8 cellular contexts compared by ENCODE assay signal in genomic region chr13:49791214-49791752, GRCh38. TPM values are rescaled to one million over a fixed set of nuclear protein-coding genes. Genes with fewer than 3 reads are reported as not detected.
DNase-seq lines count a peak whose midpoint lies in the region; ATAC-seq and TF ChIP-seq lines count a peak whose summit lies in the region.

No MANE protein-coding gene starts in this region.

- no peak for DNase-seq in activated T-cell treated with anti-CD3 and anti-CD28 coated beads, Interleukin-2, amount 50 U/mL, for 24 hours
- no peak for DNase-seq in activated T-cell treated with anti-CD3 and anti-CD28 coated beads, Interleukin-2, amount 50 U/mL, for 1 hour
- no peak for DNase-seq in activated T-cell treated with anti-CD3 and anti-CD28 coated beads, Interleukin-2, amount 50 U/mL, for 4 hours
- peak; percentile 33 for DNase-seq in globus pallidus (ENCODE audit: low spot score)
- DNase-seq in progenitor cell of endocrine pancreas (ENCODE audit: low spot score, unreplicated experiment) = no peak
- no peak for DNase-seq in T-helper 9 cell

- no peaks in the 10 kb centered on the region for H3K27me3 ChIP-seq in Loucy (ENCODE audit: insufficient read depth, low read length, poor library complexity, severe bottlenecking)

- H3K9me2 ChIP-seq in Loucy (replicated peaks; ENCODE audit: low read depth, low read length) = no peaks in the 10 kb centered on the region

- H3K36me3 Mint-ChIP-seq in activated T-cell treated with anti-CD3 and anti-CD28 coated beads, Interleukin-2, amount 50 U/mL, for 24 hours (ENCODE audit: low read depth) = peaks cover 42% of the 10 kb centered on the region
- H3K36me3 Mint-ChIP-seq in activated T-cell treated with anti-CD3 and anti-CD28 coated beads, Interleukin-2, amount 50 U/mL, for 4 hours (ENCODE audit: insufficient read depth) = peaks cover 18% of the 10 kb centered on the region
- H3K36me3 Mint-ChIP-seq in progenitor cell of endocrine pancreas (ENCODE audit: insufficient read depth) = peaks cover 13% of the 10 kb centered on the region

- no peak for ATAC-seq in activated T-cell treated with anti-CD3 and anti-CD28 coated beads, Interleukin-2, amount 50 U/mL, for 4 hours
- no peak for ATAC-seq in HG03139 (IDR thresholded peaks at IDR 0.05; ENCODE audit: unreplicated experiment)

- peaks cover 45% of the 10 kb centered on the region for H3K4me1 ChIP-seq in Loucy (ENCODE audit: insufficient read depth, low read length, poor library complexity, severe bottlenecking)

- peak overlapping the region; percentile 91 for H3K4me3 ChIP-seq in Loucy (ENCODE audit: low read length, poor library complexity, severe bottlenecking)

- peaks cover 44% of the 10 kb centered on the region for H4K20me1 ChIP-seq in Loucy (ENCODE audit: insufficient read depth, low read length, poor library complexity, severe bottlenecking)

- H3K9me3 Mint-ChIP-seq in activated T-cell treated with anti-CD3 and anti-CD28 coated beads, Interleukin-2, amount 50 U/mL, for 24 hours = no peaks in the 10 kb centered on the region
- H3K9me3 Mint-ChIP-seq in activated T-cell treated with anti-CD3 and anti-CD28 coated beads, Interleukin-2, amount 50 U/mL, for 4 hours = no peaks in the 10 kb centered on the region
- no peaks in the 10 kb centered on the region for H3K9me3 Mint-ChIP-seq in progenitor cell of endocrine pancreas (ENCODE audit: low read depth)

- H3K27me3 Mint-ChIP-seq in activated T-cell treated with anti-CD3 and anti-CD28 coated beads, Interleukin-2, amount 50 U/mL, for 24 hours = peaks cover 3% of the 10 kb centered on the region
- no peaks in the 10 kb centered on the region for H3K27me3 Mint-ChIP-seq in activated T-cell treated with anti-CD3 and anti-CD28 coated beads, Interleukin-2, amount 50 U/mL, for 4 hours (ENCODE audit: low read depth)
- H3K27me3 Mint-ChIP-seq in progenitor cell of endocrine pancreas = peaks cover 8% of the 10 kb centered on the region

- H3K9ac ChIP-seq in Loucy (ENCODE audit: low read depth, low read length, poor library complexity, severe bottlenecking) = peak overlapping the region; percentile 83

- peak overlapping the region; percentile 42 for H2AFZ ChIP-seq in Loucy (ENCODE audit: low read length)

- no peaks in the 10 kb centered on the region for H3F3A ChIP-seq in Loucy (ENCODE audit: low read depth)

- H3K9me3 ChIP-seq in Loucy (ENCODE audit: insufficient read depth, low read depth, low read length) = no peaks in the 10 kb centered on the region

- peak overlapping the region; percentile 94 for H3K4me3 Mint-ChIP-seq in activated T-cell treated with anti-CD3 and anti-CD28 coated beads, Interleukin-2, amount 50 U/mL, for 24 hours
- peak overlapping the region; percentile 97 for H3K4me3 Mint-ChIP-seq in activated T-cell treated with anti-CD3 and anti-CD28 coated beads, Interleukin-2, amount 50 U/mL, for 4 hours
- peak overlapping the region; percentile 99 for H3K4me3 Mint-ChIP-seq in progenitor cell of endocrine pancreas (ENCODE audit: low read depth)

- no peaks in the 10 kb centered on the region for H3K36me3 ChIP-seq in Loucy (ENCODE audit: insufficient read depth, low read length)

- TF ChIP-seq CTCF in Loucy (conservative IDR thresholded peaks at IDR 0.05; ENCODE audit: low read length) (peak; percentile 51), progenitor cell of endocrine pancreas (IDR thresholded peaks at IDR 0.05; ENCODE audit: unreplicated experiment) (no peak)

- H3K27ac Mint-ChIP-seq in activated T-cell treated with anti-CD3 and anti-CD28 coated beads, Interleukin-2, amount 50 U/mL, for 24 hours = peak overlapping the region; percentile 96
- H3K27ac Mint-ChIP-seq in progenitor cell of endocrine pancreas = peak overlapping the region; percentile 99

- peaks cover 42% of the 10 kb centered on the region for H3K4me1 Mint-ChIP-seq in activated T-cell treated with anti-CD3 and anti-CD28 coated beads, Interleukin-2, amount 50 U/mL, for 24 hours (ENCODE audit: low read depth)
- peaks cover 48% of the 10 kb centered on the region for H3K4me1 Mint-ChIP-seq in activated T-cell treated with anti-CD3 and anti-CD28 coated beads, Interleukin-2, amount 50 U/mL, for 4 hours (ENCODE audit: low read depth)
- peaks cover 35% of the 10 kb centered on the region for H3K4me1 Mint-ChIP-seq in progenitor cell of endocrine pancreas (ENCODE audit: low read depth)

- H3K79me2 ChIP-seq in Loucy (ENCODE audit: insufficient read depth, low read length) = peaks cover 58% of the 10 kb centered on the region

- peak overlapping the region; percentile 96 for H3K4me2 ChIP-seq in Loucy (ENCODE audit: low read depth, low read length, poor library complexity, severe bottlenecking)

RNA-seq across cellular contexts. Expression of gene KPNA3, which starts 1.2 kb away (rescaled TPM):
- total RNA-seq in activated T-cell treated with anti-CD3 and anti-CD28 coated beads, Interleukin-2, amount 50 U/mL, for 4 hours = 10 to 100 TPM; 65.1 to 76.3 (median 72.4) TPM
- 56.3 and 57.3 TPM in 2 replicates for total RNA-seq in progenitor cell of endocrine pancreas
